ENCODE assay signal across 8 cellular contexts in genomic region chr10:95693668-95694534, GRCh38. TPM values are rescaled to one million over a fixed set of nuclear protein-coding genes. Genes with fewer than 3 reads are reported as not detected.
DNase-seq lines count a peak whose midpoint lies in the region; ATAC-seq, FAIRE-seq and TF ChIP-seq lines count a peak whose summit lies in the region.

TCTN3 (minus strand) TSS chr10:95693927; CDS start chr10:95693899, 28 bp downstream.

- intact Hi-C loops in left ventricle myocardium inferior (cut with micrococcal nuclease): no loop called here
- intact Hi-C loops in prostate gland (cut with DNase I): loop anchor here (1.0 to 2.0 kb wide), 2 partner anchors 147 to 171 kb away; no protein-coding TSS in a partner anchor

- DNase-seq in GM12892 (ENCODE audit: insufficient read length) (peak; percentile 89), NCI-H146 treated with DMSO at 0.1 percent for 48 hours (lab: John Stamatoyannopoulos, UW; ENCODE audit: unreplicated experiment) (peak; percentile 96), amygdala (lab: John Stamatoyannopoulos, UW) (peak; percentile 71 to 100 (median 96)), left ventricle myocardium inferior (peak; percentile 94), prostate gland (ENCODE audit: low spot score) (peak; percentile 98), urothelium cell line (ENCODE audit: low spot score) (peak; percentile 99)

- H3K4me3 ChIP-seq in left ventricle myocardium inferior (peak within 1 kb of the TSS; percentile 85), prostate gland (peak within 1 kb of the TSS; percentile 71 to 89)

- peaks cover 31% of the 10 kb centered on the region for H3K36me3 ChIP-seq in left ventricle myocardium inferior
- no peaks in the 10 kb centered on the region for H3K36me3 ChIP-seq in prostate gland

- H3K36me3 Mint-ChIP-seq in T-helper 1 cell treated with Interleukin-12 subunit alpha and Interleukin-12 subunit beta and Interleukin-4 antibody, amounts not matched to agents 30 μg/mL and 1 μg/mL, for 36 hours (ENCODE audit: low read depth): peaks cover 30% of the 10 kb centered on the region

- no peaks in the 10 kb centered on the region for H3K27me3 Mint-ChIP-seq in T-helper 1 cell treated with Interleukin-12 subunit alpha and Interleukin-12 subunit beta and Interleukin-4 antibody, amounts not matched to agents 30 μg/mL and 1 μg/mL, for 36 hours (ENCODE audit: low read depth)

- H3K4me1 ChIP-seq in left ventricle myocardium inferior (peaks cover 26% of the 10 kb centered on the region), prostate gland (replicated peaks) (peaks cover 5% of the 10 kb centered on the region)

- TF ChIP-seq POLR2A in GM12892 (IDR thresholded peaks at IDR 0.05; ENCODE audit: low read depth, low read length): peak; percentile 84
- TF ChIP-seq POLR2A in prostate gland (IDR thresholded peaks at IDR 0.05): peak; percentile 67

- FAIRE-seq in GM12892 (lab: Jason Lieb, UNC) (peak; percentile 99), urothelium cell line (lab: Jason Lieb, UNC) (peak; percentile 90)

- WGBS in prostate gland: under 1% methylated on average over 53 of the region's 53 CpGs

- peak within 1 kb of the TSS; percentile 96 for H3K4me3 Mint-ChIP-seq in T-helper 1 cell treated with Interleukin-12 subunit alpha and Interleukin-12 subunit beta and Interleukin-4 antibody, amounts not matched to agents 30 μg/mL and 1 μg/mL, for 36 hours

- peaks cover 36% of the 10 kb centered on the region for H3K4me1 Mint-ChIP-seq in T-helper 1 cell treated with Interleukin-12 subunit alpha and Interleukin-12 subunit beta and Interleukin-4 antibody, amounts not matched to agents 30 μg/mL and 1 μg/mL, for 36 hours (ENCODE audit: low read depth)

- peak within 1 kb of the TSS; percentile 81 for H3K27ac ChIP-seq in left ventricle myocardium inferior (replicated peaks)
- peak within 1 kb of the TSS; percentile 63 to 80 for H3K27ac ChIP-seq in prostate gland

- no peaks in the 10 kb centered on the region for H3K27me3 ChIP-seq in left ventricle myocardium inferior (ENCODE audit: low read depth)
- H3K27me3 ChIP-seq in prostate gland (replicated peaks; ENCODE audit: insufficient read depth): no peaks in the 10 kb centered on the region

- peak; percentile 99 for TF ChIP-seq CTCF in left ventricle myocardium inferior (IDR thresholded peaks at IDR 0.05; ENCODE audit: borderline replicate concordance)
- TF ChIP-seq CTCF in prostate gland (IDR thresholded peaks at IDR 0.05): peak; percentile 99 to 100 (median 100)

- peak within 1 kb of the TSS; percentile 94 for H3K27ac Mint-ChIP-seq in T-helper 1 cell treated with Interleukin-12 subunit alpha and Interleukin-12 subunit beta and Interleukin-4 antibody, amounts not matched to agents 30 μg/mL and 1 μg/mL, for 36 hours

- no peaks in the 10 kb centered on the region for H3K9me3 Mint-ChIP-seq in T-helper 1 cell treated with Interleukin-12 subunit alpha and Interleukin-12 subunit beta and Interleukin-4 antibody, amounts not matched to agents 30 μg/mL and 1 μg/mL, for 36 hours

- no peaks in the 10 kb centered on the region for H3K9me3 ChIP-seq in left ventricle myocardium inferior (replicated peaks)
- H3K9me3 ChIP-seq in prostate gland: no peaks in the 10 kb centered on the region

- ATAC-seq in HG02870 (IDR thresholded peaks at IDR 0.05; ENCODE audit: unreplicated experiment): peak; percentile 99

RNA-seq across cellular contexts. Expression of gene TCTN3, which starts in this region (rescaled TPM):
- polyA plus RNA-seq in GM12892 (2012; ENCODE audit: missing spikeins): 20.8 TPM
- 11.6 TPM for total RNA-seq in left ventricle myocardium inferior
- 10 to 100 TPM; 27.7 to 44.9 TPM for total RNA-seq in prostate gland

Comparison
In these comparisons a context has a peak if more than half of its experiments do, and no peak if none do; other contexts are left out.
1. Peak in every context shown above with its lines: DNase-seq, ATAC-seq, H3K4me3 ChIP-seq and H3K27ac ChIP-seq.